Comparison of ENCODE assay signal across 15 cellular contexts in genomic region chr11:56911312-56911711, GRCh38.
"Had no signal": no experiment of that assay in that cellular context is flagged by ENCODE, and none has a peak within 500 bp of the region (broad histone marks: within the 10 kb centered on the region; RNA-seq: fewer than 3 reads in every experiment).

No MANE protein-coding gene starts in this region.

- H3K27ac ChIP-seq: cardiac muscle cell, esophagus squamous epithelium, gastrocnemius medialis, heart right ventricle, pancreas, suprapubic skin had no signal

- H3K36me3 ChIP-seq: cardiac muscle cell, esophagus squamous epithelium, gastrocnemius medialis, heart right ventricle, pancreas, spleen, suprapubic skin had no signal

- ATAC-seq: activated CD4-positive, CD25-positive, alpha-beta regulatory T cell treated with anti-CD3 and anti-CD28 coated beads, Interleukin-2, amount 50 U/mL, for 24 hours; gastrocnemius medialis; heart right ventricle; left lobe of liver; naive thymus-derived CD8-positive, alpha-beta T cell; sciatic nerve had no signal

- H3K9me3 ChIP-seq: esophagus squamous epithelium, gastrocnemius medialis, pancreas, suprapubic skin had no signal

- H3K4me1 ChIP-seq: gastrocnemius medialis, heart right ventricle, pancreas, spleen had no signal

- DNase-seq: activated CD4-positive, alpha-beta T cell treated with anti-CD3 and anti-CD28 coated beads, Interleukin-2, amount 50 U/mL, for 4 hours; activated naive CD4-positive, alpha-beta T cell; activated T-cell treated with anti-CD3 and anti-CD28 coated beads for 4 hours; aorta; esophagus squamous epithelium; gastrocnemius medialis; heart right ventricle; naive thymus-derived CD8-positive, alpha-beta T cell; pancreas; spleen had no signal

- H3K4me3 ChIP-seq: cardiac muscle cell, esophagus squamous epithelium, gastrocnemius medialis, heart right ventricle, pancreas, spleen, suprapubic skin had no signal

- H3K27me3 ChIP-seq: cardiac muscle cell, esophagus squamous epithelium, gastrocnemius medialis, heart right ventricle, pancreas, spleen, suprapubic skin had no signal
